Comparison of ENCODE assay signal across 8 cellular contexts in the genomic region with DNA sequence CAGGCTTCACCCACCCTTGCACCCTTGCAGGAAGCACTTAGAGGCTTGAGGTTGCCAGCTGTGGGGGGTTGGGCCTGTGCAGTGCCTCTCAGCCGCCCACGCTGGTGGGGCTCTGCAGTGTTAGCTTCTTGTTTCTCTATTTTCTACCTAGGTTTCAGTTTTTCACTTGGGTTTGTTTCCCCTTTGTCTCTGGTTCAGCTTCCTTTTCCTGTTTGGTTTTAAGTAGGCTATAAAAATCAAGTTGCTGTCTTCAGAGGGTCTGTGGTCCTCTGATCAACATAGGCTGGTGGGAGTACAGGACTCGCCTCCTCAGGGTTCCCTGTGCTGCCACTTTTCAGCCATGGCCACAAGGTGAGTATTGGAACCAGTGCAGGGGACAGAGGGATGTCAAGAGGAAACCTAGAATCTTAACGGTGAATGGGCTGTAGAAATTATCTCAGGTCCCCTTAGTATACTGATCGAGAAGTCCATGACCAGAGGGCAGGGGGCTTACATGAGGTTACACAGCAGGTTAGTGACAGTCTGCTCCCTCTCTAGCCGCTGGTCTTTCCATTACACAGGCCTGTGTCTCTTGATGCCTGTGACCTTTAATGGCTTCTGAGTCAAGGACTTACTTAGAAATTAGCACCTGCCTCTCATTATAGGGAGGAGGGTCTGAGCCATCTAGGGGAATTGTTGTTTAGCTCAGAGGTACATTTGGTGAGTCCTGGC. TPM values are rescaled to one million over a fixed set of nuclear protein-coding genes. Genes with fewer than 3 reads are reported as not detected.
DNase-seq lines count a peak whose midpoint lies in the region; ATAC-seq and TF ChIP-seq lines count a peak whose summit lies in the region.

A gene with protein sequence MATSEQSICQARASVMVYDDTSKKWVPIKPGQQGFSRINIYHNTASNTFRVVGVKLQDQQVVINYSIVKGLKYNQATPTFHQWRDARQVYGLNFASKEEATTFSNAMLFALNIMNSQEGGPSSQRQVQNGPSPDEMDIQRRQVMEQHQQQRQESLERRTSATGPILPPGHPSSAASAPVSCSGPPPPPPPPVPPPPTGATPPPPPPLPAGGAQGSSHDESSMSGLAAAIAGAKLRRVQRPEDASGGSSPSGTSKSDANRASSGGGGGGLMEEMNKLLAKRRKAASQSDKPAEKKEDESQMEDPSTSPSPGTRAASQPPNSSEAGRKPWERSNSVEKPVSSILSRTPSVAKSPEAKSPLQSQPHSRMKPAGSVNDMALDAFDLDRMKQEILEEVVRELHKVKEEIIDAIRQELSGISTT (plus strand): TSS at position 262 of the 711 bp plus-strand sequence. CDS start 79 bp downstream, at position 341.

- no peaks in the 10 kb centered on the region for H3K27me3 Mint-ChIP-seq in activated T-helper 2 cell treated with anti-CD3 and anti-CD28 coated beads, Interferon-gamma antibody, Interleukin-2, Interleukin-4, amounts not matched to agents 10 μg/mL and 5 μg/mL and 100 μg/mL, durations not matched to agents 14 hours and 24 hours and 36 hours (ENCODE audit: low read depth)

- WGBS in right cardiac atrium, result 67% methylated on average over 6 of the region's 6 CpGs

- ATAC-seq in HG02623 (IDR thresholded peaks at IDR 0.05; ENCODE audit: unreplicated experiment), result peak; percentile 46
- peak; percentile 28 to 50 for ATAC-seq in right cardiac atrium

- peaks cover 35% of the 10 kb centered on the region for H3K36me3 Mint-ChIP-seq in activated T-helper 2 cell treated with anti-CD3 and anti-CD28 coated beads, Interferon-gamma antibody, Interleukin-2, Interleukin-4, amounts not matched to agents 10 μg/mL and 5 μg/mL and 100 μg/mL, durations not matched to agents 14 hours and 24 hours and 36 hours (ENCODE audit: low read depth)

- DNase-seq in NOMO-1 treated with dmso at 0.1 percent for 144 hours (lab: John Stamatoyannopoulos, UW; ENCODE audit: unreplicated experiment) (peak; percentile 67), right cardiac atrium (peak; percentile 39 to 76 (median 66)), cerebellar cortex (ENCODE audit: low spot score) (no peak), NCI-H146 (lab: John Stamatoyannopoulos, UW) (no peak)
- DNase-seq in activated T-helper 2 cell treated with anti-CD3 and anti-CD28 coated beads, Interferon-gamma antibody, Interleukin-2, Interleukin-4, amounts not matched to agents 10 μg/mL and 5 μg/mL and 100 μg/mL, durations not matched to agents 14 hours and 24 hours and 36 hours (ENCODE audit: low spot score), result peak; percentile 72
- peak; percentile 81 for DNase-seq in stimulated activated CD4-positive, alpha-beta T cell treated with anti-CD3 and anti-CD28 coated beads, Interleukin-2, amount 100 ng/mL, for 4 hours (ENCODE audit: low read depth)

- no peaks in the 10 kb centered on the region for H3K27me3 ChIP-seq in right cardiac atrium (ENCODE audit: control insufficient read depth, insufficient read depth)

- H3K4me3 Mint-ChIP-seq in activated T-helper 2 cell treated with anti-CD3 and anti-CD28 coated beads, Interferon-gamma antibody, Interleukin-2, Interleukin-4, amounts not matched to agents 10 μg/mL and 5 μg/mL and 100 μg/mL, durations not matched to agents 14 hours and 24 hours and 36 hours (ENCODE audit: low read depth), result peak within 1 kb of the TSS; percentile 85

- peak within 1 kb of the TSS; percentile 37 for H3K27ac ChIP-seq in right cardiac atrium (ENCODE audit: low read length)

- H3K27ac Mint-ChIP-seq in activated T-helper 2 cell treated with anti-CD3 and anti-CD28 coated beads, Interferon-gamma antibody, Interleukin-2, Interleukin-4, amounts not matched to agents 10 μg/mL and 5 μg/mL and 100 μg/mL, durations not matched to agents 14 hours and 24 hours and 36 hours, result peak within 1 kb of the TSS; percentile 99

- peak; percentile 53 for TF ChIP-seq POLR2A in GM15510 (IDR thresholded peaks at IDR 0.05; ENCODE audit: borderline replicate concordance, extremely low read depth, insufficient read length)

- intact Hi-C loops in activated T-helper 2 cell treated with anti-CD3 and anti-CD28 coated beads, Interferon-gamma antibody, Interleukin-2, Interleukin-4, amounts not matched to agents 10 μg/mL and 5 μg/mL and 100 μg/mL, durations not matched to agents 14 hours and 24 hours and 36 hours (cut with micrococcal nuclease), result loop anchor here (1.0 to 10.0 kb wide), 8 partner anchors 8 to 1883 kb away; partner anchors contain the start of genes BCL11B, CCNK and SETD3
- intact Hi-C loops in right cardiac atrium (cut with DNase I), result no loop called here

- no peaks in the 10 kb centered on the region for H3K9me3 ChIP-seq in right cardiac atrium (ENCODE audit: control insufficient read depth, low read length)

- H3K4me1 Mint-ChIP-seq in activated T-helper 2 cell treated with anti-CD3 and anti-CD28 coated beads, Interferon-gamma antibody, Interleukin-2, Interleukin-4, amounts not matched to agents 10 μg/mL and 5 μg/mL and 100 μg/mL, durations not matched to agents 14 hours and 24 hours and 36 hours (ENCODE audit: low read depth), result peaks cover 81% of the 10 kb centered on the region

- peak within 1 kb of the TSS; percentile 12 for H3K4me3 ChIP-seq in right cardiac atrium (ENCODE audit: low read length)

- H3K9me3 Mint-ChIP-seq in activated T-helper 2 cell treated with anti-CD3 and anti-CD28 coated beads, Interferon-gamma antibody, Interleukin-2, Interleukin-4, amounts not matched to agents 10 μg/mL and 5 μg/mL and 100 μg/mL, durations not matched to agents 14 hours and 24 hours and 36 hours, result no peaks in the 10 kb centered on the region

- H3K4me1 ChIP-seq in right cardiac atrium (ENCODE audit: control insufficient read depth, insufficient read depth, low read length), result peaks cover 14% of the 10 kb centered on the region

RNA-seq across cellular contexts. Expression of the gene that starts here (rescaled TPM):
- 255 TPM in 2 replicates for total RNA-seq in activated T-helper 2 cell treated with anti-CD3 and anti-CD28 coated beads, Interferon-gamma antibody, Interleukin-2, Interleukin-4, amounts not matched to agents 10 μg/mL and 5 μg/mL and 100 μg/mL, durations not matched to agents 14 hours and 24 hours and 36 hours
- total RNA-seq in right cardiac atrium, result 10 to 100 TPM; 68.1 to 74.8 (median 71.5) TPM
- 46.6 TPM for polyA plus RNA-seq in right cardiac atrium

Comparison
In these comparisons a context has a peak if more than half of its experiments do, and no peak if none do; other contexts are left out.
1. DNase-seq: peak in NOMO-1 treated with dmso at 0.1 percent for 144 hours (single experiment), activated T-helper 2 cell treated with anti-CD3 and anti-CD28 coated beads, Interferon-gamma antibody, Interleukin-2, Interleukin-4, amounts not matched to agents 10 μg/mL and 5 μg/mL and 100 μg/mL, durations not matched to agents 14 hours and 24 hours and 36 hours (single experiment), right cardiac atrium (3 of 3) and stimulated activated CD4-positive, alpha-beta T cell treated with anti-CD3 and anti-CD28 coated beads, Interleukin-2, amount 100 ng/mL, for 4 hours (single experiment); none in cerebellar cortex (single experiment) and NCI-H146 (single experiment).